8 cellular contexts compared by ENCODE assay signal in the genomic region with DNA sequence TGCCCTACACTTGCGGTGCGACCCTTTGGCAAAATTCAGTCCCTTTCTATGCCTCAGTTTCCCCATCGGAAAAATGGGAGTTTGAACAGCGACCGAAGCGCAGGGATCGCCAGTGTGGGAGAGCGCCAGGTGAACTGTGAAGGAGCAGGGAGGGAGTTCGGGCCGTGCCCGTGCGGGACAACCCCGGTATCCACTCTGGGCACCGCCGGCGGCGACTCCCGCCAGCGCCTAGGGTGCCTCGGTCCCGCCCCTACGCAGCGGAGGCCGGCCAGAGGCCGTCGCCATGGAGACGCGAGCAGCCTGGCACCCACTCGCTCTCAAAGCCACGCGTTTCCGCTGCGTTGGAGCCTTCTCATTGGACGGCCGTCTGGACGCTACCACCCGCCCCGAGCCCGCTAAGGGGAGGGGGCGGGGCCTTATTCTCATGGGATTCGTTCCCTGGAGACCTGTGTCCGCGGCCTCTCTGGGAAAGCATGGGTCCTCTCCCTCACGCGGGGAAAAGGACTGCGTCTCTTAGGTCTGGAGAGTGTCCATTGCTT. TPM values are rescaled to one million over a fixed set of nuclear protein-coding genes. Genes with fewer than 3 reads are reported as not detected.
DNase-seq lines count a peak whose midpoint lies in the region; ATAC-seq and TF ChIP-seq lines count a peak whose summit lies in the region.

No MANE protein-coding gene starts in this region.

- H3K27me3 ChIP-seq in IMR-90 (ENCODE audit: control insufficient read depth, insufficient read depth, low read length) (no peaks in the 10 kb centered on the region; the same call in 1 of the 2 replicates), mucosa of rectum (ENCODE audit: control insufficient read depth in 2 of 2, insufficient read depth in 2 of 2, low read length in 2 of 2) (no peaks in the 10 kb centered on the region)

- peak overlapping the region; percentile 93 for H3K4me2 ChIP-seq in IMR-90 (ENCODE audit: low read depth, low read length)
- peak overlapping the region; percentile 90 for H3K4me2 ChIP-seq in OCI-LY7 (ENCODE audit: low read length)

- H3K4ac ChIP-seq in IMR-90 (ENCODE audit: low read depth, low read length): peak overlapping the region; percentile 98

- no peak for TF ChIP-seq POLR2A in IMR-90 (IDR thresholded peaks at IDR 0.05; ENCODE audit: low read depth, low read length)
- peak; percentile 71 for TF ChIP-seq POLR2A in erythroblast (IDR thresholded peaks at IDR 0.05; ENCODE audit: low read length)

- peak overlapping the region; percentile 94 for H2BK120ac ChIP-seq in IMR-90 (ENCODE audit: low read depth, low read length)

- intact Hi-C loops in IMR-90 (cut with micrococcal nuclease) (no loop called here), OCI-LY7 (cut with micrococcal nuclease; ENCODE audit: unreplicated experiment) (loop anchor here (1.0 to 2.0 kb wide), 4 partner anchors 17 to 105 kb away; a partner anchor contains a TSS)

- H3K9me2 ChIP-seq in OCI-LY7 (ENCODE audit: insufficient read depth, low read length): no peaks in the 10 kb centered on the region

- in situ Hi-C loops in IMR-90 (cut with MboI; ENCODE audit: low sequenced_read_pairs): no loop called here

- peaks cover 8% of the 10 kb centered on the region for H3K4me1 ChIP-seq in IMR-90 (ENCODE audit: control insufficient read depth, insufficient read depth, low read length)
- H3K4me1 ChIP-seq in OCI-LY7 (ENCODE audit: insufficient read depth, low read length, poor library complexity, severe bottlenecking): peaks cover 56% of the 10 kb centered on the region
- H3K4me1 ChIP-seq in mucosa of rectum (ENCODE audit: control insufficient read depth in 2 of 2, insufficient read depth in 2 of 2, low read length in 2 of 2): peaks cover 28 to 35% of the 10 kb centered on the region in 2 donors

- H2AK9ac ChIP-seq in IMR-90 (replicated peaks; ENCODE audit: low read depth, low read length, poor library complexity): peak overlapping the region; percentile 96

- peak; percentile 97 for DNase-seq in DMS 273 (lab: John Stamatoyannopoulos, UW; ENCODE audit: unreplicated experiment)
- peak; percentile 96 for DNase-seq in IMR-90
- DNase-seq in OCI-LY7 (ENCODE audit: low spot score): peak; percentile 100
- peak; percentile 96 for DNase-seq in activated T-cell treated with anti-CD3 and anti-CD28 coated beads for 48 hours (ENCODE audit: low read depth)
- peak; percentile 99 for DNase-seq in erythroblast (lab: John Stamatoyannopoulos, UW)
- DNase-seq in stimulated activated CD8-positive, alpha-beta memory T cell treated with anti-CD3 and anti-CD28 coated beads, Interleukin-4, amount 100 ng/mL, for 48 hours: peak; percentile 98

- H3K9ac ChIP-seq in IMR-90 (ENCODE audit: low read depth, low read length): peak overlapping the region; percentile 93
- H3K9ac ChIP-seq in mucosa of rectum (ENCODE audit: low read depth in 1 of 2, low read length in 2 of 2): peak overlapping the region; percentile 79 to 85

- peak; percentile 66 for ATAC-seq in GM21528 (IDR thresholded peaks at IDR 0.05; ENCODE audit: low FRiP score, unreplicated experiment)
- peak; percentile 82 for ATAC-seq in IMR-90 (ENCODE audit: low read depth)

- no peaks in the 10 kb centered on the region for H3K9me3 ChIP-seq in IMR-90 (ENCODE audit: control insufficient read depth, insufficient read depth, low read length)
- no peaks in the 10 kb centered on the region; the same call in 1 of the 2 replicates for H3K9me3 ChIP-seq in OCI-LY7 (ENCODE audit: low read length)
- no peaks in the 10 kb centered on the region for H3K9me3 ChIP-seq in mucosa of rectum (ENCODE audit: control insufficient read depth in 2 of 2, low read length in 2 of 2)

- H3K9me1 ChIP-seq in IMR-90 (ENCODE audit: insufficient read depth, low read length): peaks cover 14% of the 10 kb centered on the region

- peak overlapping the region; percentile 96 for H3K56ac ChIP-seq in IMR-90 (ENCODE audit: extremely low read depth, insufficient read depth, low read length)

- H3K36me3 ChIP-seq in IMR-90 (ENCODE audit: control insufficient read depth, insufficient read depth, low read length): no peaks in the 10 kb centered on the region
- H3K36me3 ChIP-seq in OCI-LY7 (ENCODE audit: insufficient read depth, low read length): peaks cover 11% of the 10 kb centered on the region; the same call in 1 of the 2 replicates
- no peaks in the 10 kb centered on the region for H3K36me3 ChIP-seq in mucosa of rectum (ENCODE audit: control insufficient read depth in 2 of 2, insufficient read depth in 2 of 2, low read length in 2 of 2)

- no peak for TF ChIP-seq RAD21 in IMR-90 (IDR thresholded peaks at IDR 0.05; ENCODE audit: low read length)

- dilution Hi-C loops in IMR-90 (cut with HindIII; ENCODE audit: low sequenced_read_pairs, unreplicated experiment): no loop called here

- H3K14ac ChIP-seq in IMR-90 (replicated peaks; ENCODE audit: low read depth, low read length): peak overlapping the region; percentile 99

- peaks cover 38% of the 10 kb centered on the region for H4K20me1 ChIP-seq in IMR-90 (ENCODE audit: insufficient read depth, low read length)
- peaks cover 27% of the 10 kb centered on the region for H4K20me1 ChIP-seq in OCI-LY7 (ENCODE audit: insufficient read depth, low read length)

- H3K4me3 ChIP-seq in IMR-90 (ENCODE audit: insufficient read depth, low read depth, low read length) (peak overlapping the region; percentile 86), OCI-LY7 (ENCODE audit: low read depth, low read length, poor library complexity, severe bottlenecking) (peak overlapping the region; percentile 91), mucosa of rectum (ENCODE audit: low read length in 2 of 2) (peak overlapping the region; percentile 82 to 94)

- CTCF ChIA-PET in IMR-90 (lab: Yijun Ruan, JAX) (interaction anchor here (1.9 kb wide), 1 partner anchor 37 kb away, joined by 6 read pairs; no protein-coding TSS in a partner anchor), OCI-LY7 (lab: Charles Lee; ENCODE audit: unreplicated experiment) (interaction anchor here (1.0 to 2.3 kb wide), 3 partner anchors 37 to 285 kb away, joined by 3 to 6 read pairs (median 4); no protein-coding TSS in a partner anchor)

- peak overlapping the region; percentile 94 for H3K23ac ChIP-seq in IMR-90 (ENCODE audit: low read depth, low read length)

- H2BK5ac ChIP-seq in IMR-90 (ENCODE audit: low read depth, low read length, poor library complexity, severe bottlenecking): peak overlapping the region; percentile 80

- peak overlapping the region; percentile 97 for H4K91ac ChIP-seq in IMR-90 (ENCODE audit: insufficient read depth, low read depth, low read length)

- H4K8ac ChIP-seq in IMR-90 (ENCODE audit: low read depth in 2 of 2, low read length in 2 of 2): peak overlapping the region; percentile 91 to 97

- 0 out of 2 replicates have a peak overlapping the region, but pooled peaks have one; percentile 18 for H2AK5ac ChIP-seq in IMR-90 (ENCODE audit: low read depth, low read length)

- H4K5ac ChIP-seq in IMR-90 (ENCODE audit: low read depth, low read length): peak overlapping the region; percentile 89

- H2AFZ ChIP-seq in IMR-90 (replicated peaks; ENCODE audit: low read length, poor library complexity) (peak overlapping the region; percentile 97), OCI-LY7 (ENCODE audit: low read length) (peak overlapping the region; percentile 82)

- POLR2A ChIA-PET in IMR-90 (lab: Charles Lee; ENCODE audit: unreplicated experiment) (no interaction called here), OCI-LY7 (lab: Charles Lee) (interaction anchor here (0.6 to 1.6 kb wide), 5 partner anchors 9 to 105 kb away, joined by 3 to 6 read pairs (median 4); a partner anchor contains a TSS)

- H3K27ac ChIP-seq in IMR-90 (ENCODE audit: insufficient read depth, low read length): peak overlapping the region; percentile 85
- H3K27ac ChIP-seq in OCI-LY7 (ENCODE audit: low read depth, low read length, poor library complexity, severe bottlenecking): peak overlapping the region; percentile 94
- peak overlapping the region; percentile 92 to 97 for H3K27ac ChIP-seq in mucosa of rectum (ENCODE audit: low read depth in 2 of 2, low read length in 2 of 2)

- TF ChIP-seq CTCF in IMR-90 (conservative IDR thresholded peaks at IDR 0.05; ENCODE audit: low read depth, low read length) (no peak), OCI-LY7 (conservative IDR thresholded peaks at IDR 0.05; ENCODE audit: low read length) (no peak)

- WGBS in IMR-90 (ENCODE audit: extremely low coverage in 2 of 2, insufficient read length in 1 of 2), 2 experiments: 2% methylated on average over 21 of the region's 46 CpGs; no CpG with 5 or more reads in 1 of the 2 experiments

- H2BK20ac ChIP-seq in IMR-90 (ENCODE audit: low read depth, low read length): no peak overlapping the region

- H3K79me2 ChIP-seq in OCI-LY7 (ENCODE audit: insufficient read depth, low read depth, low read length): peaks cover 42% of the 10 kb centered on the region

- BruUV-seq in IMR-90 (replicated peaks; lab: Mats Ljungman, UMichigan): no TSS peak
- no TSS peak for BruUV-seq in OCI-LY7 (replicated peaks; lab: Mats Ljungman, UMichigan)

- H2BK15ac ChIP-seq in IMR-90 (ENCODE audit: low read depth, low read length): peak overlapping the region; percentile 65; the same call in 2 of the 3 replicates

- H3K18ac ChIP-seq in IMR-90 (ENCODE audit: low read depth, low read length): peak overlapping the region; percentile 80

- peaks cover 18 to 39% of the 10 kb centered on the region in 2 experiments for H3K79me1 ChIP-seq in IMR-90 (ENCODE audit: low read depth in 1 of 2, low read length in 2 of 2)

RNA-seq across cellular contexts. Expression of a gene that starts 0.7 kb away (rescaled TPM):
- 117 and 137 TPM in 2 replicates for total RNA-seq in IMR-90 (2012; rRNA removed)
- 38.6 and 44.1 TPM in 2 replicates for polyA plus RNA-seq in IMR-90 (2012; rRNA removed)
- 9.7 and 13.7 TPM in 2 replicates for polyA plus RNA-seq in IMR-90 (2012; cell fraction: cytosol; rRNA removed)
- 5.0 and 22.7 TPM in 2 replicates for polyA plus RNA-seq in IMR-90 (2012; cell fraction: nucleus; rRNA removed; ENCODE audit: low replicate concordance)
- total RNA-seq in OCI-LY7 (2014; rRNA removed; shearing (Covaris generic)): 69.7 and 74.1 TPM in 2 replicates
- total RNA-seq in OCI-LY7 (2022): 82.4 and 101 TPM in 2 replicates

RNA-seq across cellular contexts. Expression of a gene that starts 24.0 kb away (rescaled TPM):
- total RNA-seq in IMR-90 (2012; rRNA removed): 8.4 and 10.3 TPM in 2 replicates
- 17.8 and 21.6 TPM in 2 replicates for polyA plus RNA-seq in IMR-90 (2012; rRNA removed)
- 11.0 and 15.5 TPM in 2 replicates for polyA plus RNA-seq in IMR-90 (2012; cell fraction: cytosol; rRNA removed)
- 12.2 and 19.9 TPM in 2 replicates for polyA plus RNA-seq in IMR-90 (2012; cell fraction: nucleus; rRNA removed; ENCODE audit: low replicate concordance)
- total RNA-seq in OCI-LY7 (2014; rRNA removed; shearing (Covaris generic)): 16.5 and 17.2 TPM in 2 replicates
- total RNA-seq in OCI-LY7 (2022): 24.6 and 27.4 TPM in 2 replicates

RNA-seq across cellular contexts. Expression of a gene that starts 39.4 kb away (rescaled TPM):
- 2.9 and 3.1 TPM in 2 replicates for total RNA-seq in IMR-90 (2012; rRNA removed)
- 5.5 and 6.5 TPM in 2 replicates for polyA plus RNA-seq in IMR-90 (2012; rRNA removed)
- polyA plus RNA-seq in IMR-90 (2012; cell fraction: cytosol; rRNA removed): 3.2 and 7.1 TPM in 2 replicates
- polyA plus RNA-seq in IMR-90 (2012; cell fraction: nucleus; rRNA removed; ENCODE audit: low replicate concordance): 16.8 and 39.0 TPM in 2 replicates
- total RNA-seq in OCI-LY7 (2014; rRNA removed; shearing (Covaris generic)): 7.7 and 8.8 TPM in 2 replicates
- total RNA-seq in OCI-LY7 (2022): 11.2 and 14.5 TPM in 2 replicates

RNA-seq across cellular contexts. Expression of a gene that starts 45.8 kb away (rescaled TPM):
- 0.54 and 0.83 TPM in 2 replicates for total RNA-seq in IMR-90 (2012; rRNA removed)
- 0.20 and 1.1 TPM in 2 replicates for polyA plus RNA-seq in IMR-90 (2012; rRNA removed)
- polyA plus RNA-seq in IMR-90 (2012; cell fraction: cytosol; rRNA removed): 0.87 and 0.98 TPM in 2 replicates
- polyA plus RNA-seq in IMR-90 (2012; cell fraction: nucleus; rRNA removed; ENCODE audit: low replicate concordance): 0.61 and 1.3 TPM in 2 replicates
- total RNA-seq in OCI-LY7 (2014; rRNA removed; shearing (Covaris generic)): 0.18 and 0.79 TPM in 2 replicates
- 2.4 and 3.8 TPM in 2 replicates for total RNA-seq in OCI-LY7 (2022)

Comparison
In these comparisons a context has a peak if more than half of its experiments do, and no peak if none do; other contexts are left out.
1. Peak in every context shown above with its lines: DNase-seq, ATAC-seq, H3K4me3 ChIP-seq and H3K27ac ChIP-seq.